In genomic region chr1:54357967-54358366, GRCh38 we compare ENCODE assay signal across 20 cellular contexts. TPM values are rescaled to one million over a fixed set of nuclear protein-coding genes. Genes with fewer than 3 reads are reported as not detected.
A peak's percentile ranks its signal among the peaks of the same experiment; 100 is the strongest.
DNase-seq lines count a peak whose midpoint lies in the region; ATAC-seq and TF ChIP-seq lines count a peak whose summit lies in the region.
"Had no signal": no experiment of that assay in that cellular context is flagged by ENCODE, and none has a peak within 500 bp of the region (broad histone marks: within the 10 kb centered on the region; RNA-seq: fewer than 3 reads in every experiment).

No MANE protein-coding gene starts in this region.

- peaks cover 5% of the 10 kb centered on the region for H3K36me3 ChIP-seq in colonic mucosa
- H3K36me3 ChIP-seq: breast epithelium had no signal

- no peaks in the 10 kb centered on the region for H3K9me3 Mint-ChIP-seq in activated naive CD8-positive, alpha-beta T cell (ENCODE audit: low read depth)
- no peaks in the 10 kb centered on the region for H3K9me3 Mint-ChIP-seq in activated naive CD8-positive, alpha-beta T cell treated with anti-CD3 and anti-CD28 coated beads, Interleukin-2, amount 50 U/mL, for 24 hours
- no peaks in the 10 kb centered on the region for H3K9me3 Mint-ChIP-seq in stimulated activated effector memory CD8-positive, alpha-beta T cell treated with anti-CD3 and anti-CD28 coated beads, Interleukin-12 subunit alpha, Interleukin-12 subunit beta, amount 100 ng/mL, for 72 hours
- H3K9me3 Mint-ChIP-seq: CD14-positive monocyte had no signal

- H3K27me3 ChIP-seq in colonic mucosa = no peaks in the 10 kb centered on the region
- H3K27me3 ChIP-seq: breast epithelium, testis had no signal

- H3K36me3 Mint-ChIP-seq in activated naive CD8-positive, alpha-beta T cell = no peaks in the 10 kb centered on the region
- H3K36me3 Mint-ChIP-seq in activated naive CD8-positive, alpha-beta T cell treated with anti-CD3 and anti-CD28 coated beads, Interleukin-2, amount 50 U/mL, for 24 hours (ENCODE audit: low read depth) = peaks cover 7% of the 10 kb centered on the region
- H3K36me3 Mint-ChIP-seq in stimulated activated effector memory CD8-positive, alpha-beta T cell treated with anti-CD3 and anti-CD28 coated beads, Interleukin-12 subunit alpha, Interleukin-12 subunit beta, amount 100 ng/mL, for 72 hours = peaks cover 13% of the 10 kb centered on the region

- no peak overlapping the region for H3K27ac ChIP-seq in colonic mucosa
- H3K27ac ChIP-seq: breast epithelium, KMS-11, testis had no signal

- no peak overlapping the region for H3K9ac ChIP-seq in colonic mucosa (ENCODE audit: low read depth in 2 of 2, low read length in 2 of 2)
- H3K9ac ChIP-seq: KMS-11 had no signal

- H3K27ac Mint-ChIP-seq in activated naive CD8-positive, alpha-beta T cell = peak overlapping the region; percentile 94
- no peak overlapping the region for H3K27ac Mint-ChIP-seq in activated naive CD8-positive, alpha-beta T cell treated with anti-CD3 and anti-CD28 coated beads, Interleukin-2, amount 50 U/mL, for 24 hours
- H3K27ac Mint-ChIP-seq in stimulated activated effector memory CD8-positive, alpha-beta T cell treated with anti-CD3 and anti-CD28 coated beads, Interleukin-12 subunit alpha, Interleukin-12 subunit beta, amount 100 ng/mL, for 72 hours = peak overlapping the region; percentile 92

- intact Hi-C loops in colonic mucosa (cut with DNase I) = no loop called here

- DNase-seq in activated naive CD8-positive, alpha-beta T cell treated with anti-CD3 and anti-CD28 coated beads, Interleukin-2, amount 50 U/mL, for 24 hours = no peak
- DNase-seq in HUDEP-2 (lab: John Stamatoyannopoulos, UW; ENCODE audit: unreplicated experiment in 76 of 76) (peak in 57 of 76 experiments; percentile 12 to 74 (median 46)), colonic mucosa (peak; percentile 45), dedifferentiated amniotic fluid mesenchymal stem cell (ENCODE audit: extremely low spot score) (no peak), superior temporal gyrus (ENCODE audit: extremely low spot score) (no peak)
- DNase-seq in stimulated activated effector memory CD8-positive, alpha-beta T cell treated with anti-CD3 and anti-CD28 coated beads, Interleukin-12 subunit alpha, Interleukin-12 subunit beta, amount 100 ng/mL, for 72 hours (ENCODE audit: low spot score in 2 of 2) = no peak
- DNase-seq: activated CD4-positive, CD25-positive, alpha-beta regulatory T cell treated with anti-CD3 and anti-CD28 coated beads, Interleukin-2, amount 50 U/mL, for 72 hours; cortex of kidney; GDM1; left colon; mesendoderm; NCI-H1694; NCI-H2171 treated with DMSO at 0.1 percent for 48 hours; NCI-H526; testis had no signal

- H3K4me1 Mint-ChIP-seq in activated naive CD8-positive, alpha-beta T cell (ENCODE audit: low read depth) = peaks cover 90% of the 10 kb centered on the region
- peaks cover 82% of the 10 kb centered on the region for H3K4me1 Mint-ChIP-seq in activated naive CD8-positive, alpha-beta T cell treated with anti-CD3 and anti-CD28 coated beads, Interleukin-2, amount 50 U/mL, for 24 hours
- H3K4me1 Mint-ChIP-seq in stimulated activated effector memory CD8-positive, alpha-beta T cell treated with anti-CD3 and anti-CD28 coated beads, Interleukin-12 subunit alpha, Interleukin-12 subunit beta, amount 100 ng/mL, for 72 hours = peaks cover 83% of the 10 kb centered on the region

- H3K9me3 ChIP-seq in colonic mucosa = no peaks in the 10 kb centered on the region
- H3K9me3 ChIP-seq: breast epithelium, testis had no signal

- H3K4me1 ChIP-seq in colonic mucosa = peaks cover 20% of the 10 kb centered on the region
- H3K4me1 ChIP-seq: breast epithelium had no signal

- no peaks in the 10 kb centered on the region for H3K27me3 Mint-ChIP-seq in activated naive CD8-positive, alpha-beta T cell
- H3K27me3 Mint-ChIP-seq in activated naive CD8-positive, alpha-beta T cell treated with anti-CD3 and anti-CD28 coated beads, Interleukin-2, amount 50 U/mL, for 24 hours = no peaks in the 10 kb centered on the region

- no peak for TF ChIP-seq CTCF in colonic mucosa (IDR thresholded peaks at IDR 0.05)

- H3K4me3 ChIP-seq in colonic mucosa = no peak overlapping the region
- H3K4me3 ChIP-seq: breast epithelium, testis had no signal

- no peak for ATAC-seq in activated naive CD8-positive, alpha-beta T cell treated with anti-CD3 and anti-CD28 coated beads, Interleukin-2, amount 50 U/mL, for 24 hours
- ATAC-seq in stimulated activated effector memory CD8-positive, alpha-beta T cell treated with anti-CD3 and anti-CD28 coated beads, Interleukin-12 subunit alpha, Interleukin-12 subunit beta, amount 100 ng/mL, for 72 hours = no peak
- ATAC-seq in GM21529 (IDR thresholded peaks at IDR 0.05; ENCODE audit: unreplicated experiment) = no peak
- ATAC-seq: left colon had no signal

- H3K4me3 Mint-ChIP-seq in activated naive CD8-positive, alpha-beta T cell = peak overlapping the region; percentile 43
- H3K4me3 Mint-ChIP-seq in activated naive CD8-positive, alpha-beta T cell treated with anti-CD3 and anti-CD28 coated beads, Interleukin-2, amount 50 U/mL, for 24 hours = no peak overlapping the region
- no peak overlapping the region for H3K4me3 Mint-ChIP-seq in stimulated activated effector memory CD8-positive, alpha-beta T cell treated with anti-CD3 and anti-CD28 coated beads, Interleukin-12 subunit alpha, Interleukin-12 subunit beta, amount 100 ng/mL, for 72 hours

RNA-seq across cellular contexts. Expression of gene SSBP3, which starts 48.2 kb away (rescaled TPM):
- 10 to 100 TPM; 63.8 to 76.5 TPM for total RNA-seq in colonic mucosa

Comparison
In these comparisons a context has a peak if more than half of its experiments do, and no peak if none do; other contexts are left out.
1. DNase-seq: peak in HUDEP-2 (57 of 76) and colonic mucosa (single experiment); none in activated naive CD8-positive, alpha-beta T cell treated with anti-CD3 and anti-CD28 coated beads, Interleukin-2, amount 50 U/mL, for 24 hours (single experiment), stimulated activated effector memory CD8-positive, alpha-beta T cell treated with anti-CD3 and anti-CD28 coated beads, Interleukin-12 subunit alpha, Interleukin-12 subunit beta, amount 100 ng/mL, for 72 hours (0 of 2), dedifferentiated amniotic fluid mesenchymal stem cell (single experiment) and superior temporal gyrus (single experiment).